1 cellular context compared by ENCODE assay signal in genomic region chr2:150400849-150401248, GRCh38.
TF ChIP-seq lines count a peak whose summit lies in the region.

No MANE protein-coding gene starts in this region.

TF ChIP-seq in H1, 55 proteins besides CTCF, POLR2A, EP300 and RAD21 (continued from another document):
- no peak for TF ChIP-seq CHD7 (IDR thresholded peaks at IDR 0.05; ENCODE audit: insufficient replicate concordance, low read length)
- no peak for TF ChIP-seq SIN3A (conservative IDR thresholded peaks at IDR 0.05 in 1 of 2, IDR thresholded peaks at IDR 0.05 in 1 of 2; ENCODE audit: low read depth in 1 of 2, low read length in 2 of 2)
- TF ChIP-seq SUZ12 (IDR thresholded peaks at IDR 0.05; ENCODE audit: low read length), result no peak
- no peak for TF ChIP-seq NANOG (IDR thresholded peaks at IDR 0.05; ENCODE audit: insufficient read depth, low read depth, low read length, poor library complexity, severe bottlenecking)
- TF ChIP-seq YY1 (IDR thresholded peaks at IDR 0.05; ENCODE audit: low read depth, low read length), result no peak
- TF ChIP-seq HDAC6 (IDR thresholded peaks at IDR 0.05; ENCODE audit: low read depth, low read length), result no peak
- TF ChIP-seq GABPA (IDR thresholded peaks at IDR 0.05; ENCODE audit: borderline replicate concordance, insufficient read depth, low read length), result no peak
- TF ChIP-seq TAF1 (IDR thresholded peaks at IDR 0.05; ENCODE audit: low read depth, low read length), result no peak
- no peak for TF ChIP-seq SIX5 (IDR thresholded peaks at IDR 0.05; ENCODE audit: low read depth, low read length)
- TF ChIP-seq RXRA (IDR thresholded peaks at IDR 0.05; ENCODE audit: insufficient read depth, low read depth, low read length), result no peak
- TF ChIP-seq POU5F1 (IDR thresholded peaks at IDR 0.05; ENCODE audit: low read depth, low read length), result no peak
- no peak for TF ChIP-seq TBP (IDR thresholded peaks at IDR 0.05; ENCODE audit: low read depth, low read length)
- no peak for TF ChIP-seq TAF7 (optimal IDR thresholded peaks at IDR 0.05; ENCODE audit: borderline replicate concordance, low read depth, low read length)
- no peak for TF ChIP-seq FOSL1 (IDR thresholded peaks at IDR 0.05; ENCODE audit: insufficient read depth, low read depth, low read length)
